ENCODE assay signal across 1 cellular context in the genomic region with DNA sequence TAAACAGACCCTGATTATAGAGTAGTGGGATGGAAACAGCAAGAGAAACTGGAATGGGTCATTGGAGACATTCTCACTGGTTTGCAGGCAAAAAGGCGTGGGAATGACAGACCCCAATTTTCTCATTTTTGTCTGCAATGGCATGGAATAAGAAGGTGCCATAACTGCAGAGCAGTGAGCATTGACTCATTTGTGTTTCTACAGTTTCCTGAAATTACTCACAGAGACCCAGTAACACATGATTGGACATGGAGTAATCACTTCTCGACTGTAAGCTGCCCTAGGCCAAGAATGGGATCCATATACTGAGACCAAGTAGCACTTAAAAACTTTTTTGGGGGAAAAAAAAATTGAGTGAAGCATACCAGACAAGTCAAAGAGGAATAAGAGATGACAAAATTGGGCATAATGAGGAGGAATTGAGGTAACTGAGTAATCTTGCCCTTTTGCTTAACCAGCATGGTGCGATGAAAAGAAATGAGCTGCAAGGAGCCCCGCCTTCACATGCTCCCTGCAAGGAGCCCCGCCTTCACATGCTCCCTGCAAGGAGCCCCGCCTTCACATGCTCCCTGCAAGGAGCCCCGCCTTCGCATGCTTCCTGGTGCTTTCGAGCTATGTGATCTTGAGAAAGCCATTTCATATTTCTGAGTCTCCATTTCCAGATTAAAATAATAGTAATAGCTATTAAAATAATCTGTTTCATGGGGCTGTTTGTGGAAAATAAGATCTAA.
TF ChIP-seq lines count a peak whose summit lies in the region.

No MANE protein-coding gene starts in this region.

TF ChIP-seq in A549, 52 proteins besides CTCF, POLR2A, EP300 and RAD21 (continued from another document):
- TF ChIP-seq, protein P1, sequence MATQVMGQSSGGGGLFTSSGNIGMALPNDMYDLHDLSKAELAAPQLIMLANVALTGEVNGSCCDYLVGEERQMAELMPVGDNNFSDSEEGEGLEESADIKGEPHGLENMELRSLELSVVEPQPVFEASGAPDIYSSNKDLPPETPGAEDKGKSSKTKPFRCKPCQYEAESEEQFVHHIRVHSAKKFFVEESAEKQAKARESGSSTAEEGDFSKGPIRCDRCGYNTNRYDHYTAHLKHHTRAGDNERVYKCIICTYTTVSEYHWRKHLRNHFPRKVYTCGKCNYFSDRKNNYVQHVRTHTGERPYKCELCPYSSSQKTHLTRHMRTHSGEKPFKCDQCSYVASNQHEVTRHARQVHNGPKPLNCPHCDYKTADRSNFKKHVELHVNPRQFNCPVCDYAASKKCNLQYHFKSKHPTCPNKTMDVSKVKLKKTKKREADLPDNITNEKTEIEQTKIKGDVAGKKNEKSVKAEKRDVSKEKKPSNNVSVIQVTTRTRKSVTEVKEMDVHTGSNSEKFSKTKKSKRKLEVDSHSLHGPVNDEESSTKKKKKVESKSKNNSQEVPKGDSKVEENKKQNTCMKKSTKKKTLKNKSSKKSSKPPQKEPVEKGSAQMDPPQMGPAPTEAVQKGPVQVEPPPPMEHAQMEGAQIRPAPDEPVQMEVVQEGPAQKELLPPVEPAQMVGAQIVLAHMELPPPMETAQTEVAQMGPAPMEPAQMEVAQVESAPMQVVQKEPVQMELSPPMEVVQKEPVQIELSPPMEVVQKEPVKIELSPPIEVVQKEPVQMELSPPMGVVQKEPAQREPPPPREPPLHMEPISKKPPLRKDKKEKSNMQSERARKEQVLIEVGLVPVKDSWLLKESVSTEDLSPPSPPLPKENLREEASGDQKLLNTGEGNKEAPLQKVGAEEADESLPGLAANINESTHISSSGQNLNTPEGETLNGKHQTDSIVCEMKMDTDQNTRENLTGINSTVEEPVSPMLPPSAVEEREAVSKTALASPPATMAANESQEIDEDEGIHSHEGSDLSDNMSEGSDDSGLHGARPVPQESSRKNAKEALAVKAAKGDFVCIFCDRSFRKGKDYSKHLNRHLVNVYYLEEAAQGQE (IDR thresholded peaks at IDR 0.05), result no peak
- TF ChIP-seq, protein P2, sequence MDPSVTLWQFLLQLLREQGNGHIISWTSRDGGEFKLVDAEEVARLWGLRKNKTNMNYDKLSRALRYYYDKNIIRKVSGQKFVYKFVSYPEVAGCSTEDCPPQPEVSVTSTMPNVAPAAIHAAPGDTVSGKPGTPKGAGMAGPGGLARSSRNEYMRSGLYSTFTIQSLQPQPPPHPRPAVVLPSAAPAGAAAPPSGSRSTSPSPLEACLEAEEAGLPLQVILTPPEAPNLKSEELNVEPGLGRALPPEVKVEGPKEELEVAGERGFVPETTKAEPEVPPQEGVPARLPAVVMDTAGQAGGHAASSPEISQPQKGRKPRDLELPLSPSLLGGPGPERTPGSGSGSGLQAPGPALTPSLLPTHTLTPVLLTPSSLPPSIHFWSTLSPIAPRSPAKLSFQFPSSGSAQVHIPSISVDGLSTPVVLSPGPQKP (IDR thresholded peaks at IDR 0.05; ENCODE audit: low read depth, low read length), result no peak
- TF ChIP-seq TFCP2L1 (CRISPR knock-in tag; IDR thresholded peaks at IDR 0.05) (no peak), MAFK (IDR thresholded peaks at IDR 0.05; ENCODE audit: partially characterized antibody) (no peak), ZSCAN20 (CRISPR knock-in tag; IDR thresholded peaks at IDR 0.05) (no peak), EHF (CRISPR knock-in tag; IDR thresholded peaks at IDR 0.05) (no peak), ZC3H11A (IDR thresholded peaks at IDR 0.05) (no peak), NR3C1 (IDR thresholded peaks at IDR 0.05) (no peak), CBX8 (IDR thresholded peaks at IDR 0.05) (no peak)
